Comparison of ENCODE assay signal across 16 cellular contexts in genomic region chr2:74847075-74847858, GRCh38. TPM values are rescaled to one million over a fixed set of nuclear protein-coding genes. Genes with fewer than 3 reads are reported as not detected.
DNase-seq lines count a peak whose midpoint lies in the region; TF ChIP-seq lines count a peak whose summit lies in the region.
"Had no signal": no experiment of that assay in that cellular context is flagged by ENCODE, and none has a peak within 500 bp of the region (broad histone marks: within the 10 kb centered on the region; RNA-seq: fewer than 3 reads in every experiment).

No MANE protein-coding gene starts in this region.

- no peak overlapping the region for H3K4me3 Mint-ChIP-seq in activated naive CD4-positive, alpha-beta T cell treated with anti-CD3 and anti-CD28 coated beads for 36 hours
- H3K4me3 Mint-ChIP-seq in chondrocyte (ENCODE audit: unreplicated experiment), result no peak overlapping the region

- no peak for DNase-seq in activated naive CD4-positive, alpha-beta T cell treated with anti-CD3 and anti-CD28 coated beads for 36 hours
- no peak for DNase-seq in activated naive CD4-positive, alpha-beta T cell (lab: John Stamatoyannopoulos, UW)
- no peak for DNase-seq in chondrocyte (ENCODE audit: low spot score)
- DNase-seq in spleen, result no peak
- no peak for DNase-seq in RWPE1 (ENCODE audit: low spot score)
- no peak for DNase-seq in NCI-H2107 (lab: John Stamatoyannopoulos, UW)
- DNase-seq in NCI-H82 treated with DMSO at 0.1 percent for 48 hours (lab: John Stamatoyannopoulos, UW; ENCODE audit: unreplicated experiment), result no peak
- DNase-seq: activated CD4-positive, CD25-positive, alpha-beta regulatory T cell; DMS79; foreskin melanocyte; mesendoderm; MG63; NK-92 treated with Interleukin-12 subunit alpha and Interleukin-12 subunit beta, amount 100 ng/mL, for 24 hours; occipital lobe; substantia nigra had no signal

- no peak for TF ChIP-seq POLR2A in spleen (IDR thresholded peaks at IDR 0.05)

- H3K4me1 Mint-ChIP-seq in activated naive CD4-positive, alpha-beta T cell treated with anti-CD3 and anti-CD28 coated beads for 36 hours (ENCODE audit: low read depth), result peaks cover 92% of the 10 kb centered on the region
- H3K4me1 Mint-ChIP-seq in chondrocyte (ENCODE audit: low read depth), result peaks cover 76% of the 10 kb centered on the region

- no peaks in the 10 kb centered on the region for H3F3A ChIP-seq in Loucy (ENCODE audit: low read depth)

- H3K9me2 ChIP-seq in Loucy (replicated peaks; ENCODE audit: low read depth, low read length), result no peaks in the 10 kb centered on the region

- WGBS in spleen, 5 donors, result 77 to 92% (median 84%) methylated on average over 10 of the region's 10 CpGs

- peak overlapping the region; percentile 61 for H3K27ac Mint-ChIP-seq in activated naive CD4-positive, alpha-beta T cell treated with anti-CD3 and anti-CD28 coated beads for 36 hours
- peak overlapping the region; percentile 55 for H3K27ac Mint-ChIP-seq in chondrocyte (ENCODE audit: unreplicated experiment)

- H3K9me3 ChIP-seq in Loucy (ENCODE audit: insufficient read depth, low read depth, low read length) (no peaks in the 10 kb centered on the region), spleen (no peaks in the 10 kb centered on the region)
- H3K9me3 ChIP-seq: MG63 had no signal

- peak overlapping the region; percentile 83 for H3K4me2 ChIP-seq in Loucy (ENCODE audit: low read depth, low read length, poor library complexity, severe bottlenecking)

- CTCF ChIA-PET in activated naive CD4-positive, alpha-beta T cell treated with anti-CD3 and anti-CD28 coated beads for 36 hours (lab: Charles Lee), result interaction anchor here (0.6 to 2.2 kb wide), 4 partner anchors 10 to 644 kb away, joined by 3 to 14 read pairs (median 4); no protein-coding TSS in a partner anchor
- CTCF ChIA-PET in RWPE1 (lab: Yijun Ruan, JAX), result interaction anchor here (0.6 to 0.8 kb wide), 2 partner anchors 132 to 176 kb away, joined by 3 to 4 read pairs; no protein-coding TSS in a partner anchor

- H3K9me3 Mint-ChIP-seq in activated naive CD4-positive, alpha-beta T cell treated with anti-CD3 and anti-CD28 coated beads for 36 hours, result no peaks in the 10 kb centered on the region
- no peaks in the 10 kb centered on the region for H3K9me3 Mint-ChIP-seq in chondrocyte (ENCODE audit: low read depth)

- H3K36me3 Mint-ChIP-seq in activated naive CD4-positive, alpha-beta T cell treated with anti-CD3 and anti-CD28 coated beads for 36 hours (ENCODE audit: low read depth), result peaks cover 26% of the 10 kb centered on the region
- no peaks in the 10 kb centered on the region for H3K36me3 Mint-ChIP-seq in chondrocyte (ENCODE audit: low read depth)

- H3K36me3 ChIP-seq in Loucy (ENCODE audit: insufficient read depth, low read length) (peaks cover 16% of the 10 kb centered on the region; the same call in 1 of the 2 replicates), spleen (no peaks in the 10 kb centered on the region)

- H3K4me1 ChIP-seq in Loucy (ENCODE audit: insufficient read depth, low read length, poor library complexity, severe bottlenecking) (peaks cover 79% of the 10 kb centered on the region), spleen (peaks cover 38 to 100% (median 87%) of the 10 kb centered on the region in 6 donors)

- peaks cover 46% of the 10 kb centered on the region for H4K20me1 ChIP-seq in Loucy (ENCODE audit: insufficient read depth, low read length, poor library complexity, severe bottlenecking)

- H3K4me3 ChIP-seq in Loucy (ENCODE audit: low read length, poor library complexity, severe bottlenecking) (no peak overlapping the region), spleen (no peak overlapping the region)
- H3K4me3 ChIP-seq: MG63 had no signal

- H3K79me2 ChIP-seq in Loucy (ENCODE audit: insufficient read depth, low read length), result peaks cover 100% of the 10 kb centered on the region

- peak overlapping the region; percentile 63 for H3K9ac ChIP-seq in Loucy (ENCODE audit: low read depth, low read length, poor library complexity, severe bottlenecking)

- H3K27me3 ChIP-seq in Loucy (ENCODE audit: insufficient read depth, low read length, poor library complexity, severe bottlenecking), result no peaks in the 10 kb centered on the region
- no peaks in the 10 kb centered on the region for H3K27me3 ChIP-seq in spleen (replicated peaks in 1 of 7)
- H3K27me3 ChIP-seq: MG63 had no signal

- no peak for TF ChIP-seq CTCF in Loucy (conservative IDR thresholded peaks at IDR 0.05; ENCODE audit: low read length)
- TF ChIP-seq CTCF in chondrocyte (IDR thresholded peaks at IDR 0.05), result no peak
- TF ChIP-seq CTCF in spleen (IDR thresholded peaks at IDR 0.05 in 8 of 11, conservative IDR thresholded peaks at IDR 0.05 in 3 of 11), result no peak
- no peak for TF ChIP-seq CTCF in RWPE1 (conservative IDR thresholded peaks at IDR 0.05; ENCODE audit: low read depth)

- peak overlapping the region in 5 of 8 donors; percentile 27 to 95 (median 93) for H3K27ac ChIP-seq in spleen
- no peak overlapping the region for H3K27ac ChIP-seq in RWPE1

- no peaks in the 10 kb centered on the region for H3K27me3 Mint-ChIP-seq in activated naive CD4-positive, alpha-beta T cell treated with anti-CD3 and anti-CD28 coated beads for 36 hours (ENCODE audit: low read depth)
- H3K27me3 Mint-ChIP-seq in chondrocyte (ENCODE audit: low read depth), result no peaks in the 10 kb centered on the region

- H2AFZ ChIP-seq in Loucy (ENCODE audit: low read length), result no peak overlapping the region

- intact Hi-C loops in activated naive CD4-positive, alpha-beta T cell treated with anti-CD3 and anti-CD28 coated beads for 36 hours (cut with micrococcal nuclease), result loop anchor here (2.0 to 10.0 kb wide), 5 partner anchors 30 to 1612 kb away; partner anchors contain the start of genes CCT7, INO80B, PRADC1 and TET3
- intact Hi-C loops in spleen (cut with DNase I; ENCODE audit: low total_unique reads), result no loop called here

- POLR2A ChIA-PET in RWPE1 (lab: Yijun Ruan, JAX; ENCODE audit: low non-redundant PET), result no interaction called here

RNA-seq across cellular contexts. Expression of gene HK2, which starts 13.3 kb away (rescaled TPM):
- 10 to 100 TPM; 37.9 to 38.7 TPM for total RNA-seq in activated naive CD4-positive, alpha-beta T cell treated with anti-CD3 and anti-CD28 coated beads for 36 hours
- 18.5 to 32.6 TPM (median 31.4 TPM) in 3 replicates for total RNA-seq in chondrocyte
- 10 to 100 TPM; 15.3 to 67.8 (median 17.3) TPM for total RNA-seq in spleen
- polyA plus RNA-seq in spleen, result 1 to 10 TPM; 4.8 to 8.1 (median 4.9) TPM
